ENCODE assay signal across 20 cellular contexts in genomic region chr3:192303235-192303634, GRCh38.
A peak's percentile ranks its signal among the peaks of the same experiment; 100 is the strongest.
DNase-seq lines count a peak whose midpoint lies in the region; ATAC-seq, FAIRE-seq and TF ChIP-seq lines count a peak whose summit lies in the region.
"Had no signal": no experiment of that assay in that cellular context is flagged by ENCODE, and none has a peak within 500 bp of the region (broad histone marks: within the 10 kb centered on the region; RNA-seq: fewer than 3 reads in every experiment).

No MANE protein-coding gene starts in this region.

- no peaks in the 10 kb centered on the region for H3K36me3 Mint-ChIP-seq in endothelial cell (ENCODE audit: low read depth, unreplicated experiment)
- H3K36me3 Mint-ChIP-seq: memory B cell; natural killer cell treated with Interleukin-12 subunit alpha and Interleukin-12 subunit beta and Interleukin-15 and Interleukin-18, amount 100 ng/mL, for 72 hours; stimulated activated effector memory CD8-positive, alpha-beta T cell treated with anti-CD3 and anti-CD28 coated beads, Interleukin-12 subunit alpha, Interleukin-12 subunit beta, amount 100 ng/mL, for 72 hours had no signal

- ATAC-seq in HG03280 (IDR thresholded peaks at IDR 0.05; ENCODE audit: unreplicated experiment): no peak
- ATAC-seq: natural killer cell treated with Interleukin-12 subunit alpha and Interleukin-12 subunit beta and Interleukin-15 and Interleukin-18, amount 100 ng/mL, for 72 hours; Panc1; stimulated activated effector memory CD8-positive, alpha-beta T cell treated with anti-CD3 and anti-CD28 coated beads, Interleukin-12 subunit alpha, Interleukin-12 subunit beta, amount 100 ng/mL, for 72 hours had no signal

- H3K9me3 Mint-ChIP-seq in endothelial cell (ENCODE audit: unreplicated experiment): no peaks in the 10 kb centered on the region
- H3K9me3 Mint-ChIP-seq: activated B cell treated with CpG ODN at 0.5 μM for 24 hours; activated T-helper 1 cell treated with anti-CD3 and anti-CD28 coated beads, Interleukin-12 subunit alpha, Interleukin-12 subunit beta, Interleukin-2, Interleukin-4 antibody, amounts not matched to agents 30 ng/mL and 10 ng/mL and 1 ng/mL, durations not matched to agents 14 hours and 24 hours and 36 hours; memory B cell; T-helper 1 cell treated with Interleukin-12 subunit alpha and Interleukin-12 subunit beta and Interleukin-4 antibody, amounts not matched to agents 30 μg/mL and 1 μg/mL, for 36 hours had no signal

- H3K36me3 ChIP-seq in A673 (ENCODE audit: insufficient read depth, low read length, poor library complexity, severe bottlenecking): no peaks in the 10 kb centered on the region
- H3K36me3 ChIP-seq: transverse colon had no signal

- TF ChIP-seq CTCF in A673 (conservative IDR thresholded peaks at IDR 0.05; ENCODE audit: low read depth, low read length): no peak
- no peak for TF ChIP-seq CTCF in D721Med (IDR thresholded peaks at IDR 0.05; ENCODE audit: insufficient read depth, missing control alignments)
- TF ChIP-seq CTCF in epithelial cell of esophagus (IDR thresholded peaks at IDR 0.05; ENCODE audit: insufficient read depth, low read depth, low read length, missing control alignments): no peak
- TF ChIP-seq CTCF in endothelial cell (IDR thresholded peaks at IDR 0.05; ENCODE audit: unreplicated experiment): no peak

- H3K9me3 ChIP-seq in A673 (ENCODE audit: low read depth, low read length, poor library complexity, severe bottlenecking): no peaks in the 10 kb centered on the region
- H3K9me3 ChIP-seq: transverse colon had no signal

- CTCF ChIA-PET in A673 (lab: Charles Lee): no interaction called here

- FAIRE-seq in D721Med (lab: Jason Lieb, UNC): peak; percentile 93

- peaks cover 1% of the 10 kb centered on the region for H3K27me3 Mint-ChIP-seq in endothelial cell (ENCODE audit: unreplicated experiment)
- H3K27me3 Mint-ChIP-seq: activated B cell treated with CpG ODN at 0.5 μM for 24 hours; natural killer cell treated with Interleukin-12 subunit alpha and Interleukin-12 subunit beta and Interleukin-15 and Interleukin-18, amount 100 ng/mL, for 72 hours had no signal

- no TSS peak for BruUV-seq in A673 (replicated peaks; lab: Mats Ljungman, UMichigan)

- H3K27ac Mint-ChIP-seq in endothelial cell (ENCODE audit: unreplicated experiment): no peak overlapping the region
- H3K27ac Mint-ChIP-seq: activated B cell treated with CpG ODN at 0.5 μM for 24 hours; activated T-helper 1 cell treated with anti-CD3 and anti-CD28 coated beads, Interleukin-12 subunit alpha, Interleukin-12 subunit beta, Interleukin-2, Interleukin-4 antibody, amounts not matched to agents 30 ng/mL and 10 ng/mL and 1 ng/mL, durations not matched to agents 14 hours and 24 hours and 36 hours; memory B cell; natural killer cell treated with Interleukin-12 subunit alpha and Interleukin-12 subunit beta and Interleukin-15 and Interleukin-18, amount 100 ng/mL, for 72 hours; stimulated activated effector memory CD8-positive, alpha-beta T cell treated with anti-CD3 and anti-CD28 coated beads, Interleukin-12 subunit alpha, Interleukin-12 subunit beta, amount 100 ng/mL, for 72 hours; T-helper 1 cell treated with Interleukin-12 subunit alpha and Interleukin-12 subunit beta and Interleukin-4 antibody, amounts not matched to agents 30 μg/mL and 1 μg/mL, for 36 hours had no signal

- POLR2A ChIA-PET in A673 (lab: Charles Lee; ENCODE audit: low non-redundant PET): no interaction called here

- H3K4me3 ChIP-seq in A673 (ENCODE audit: low read depth, low read length, poor library complexity, severe bottlenecking) (no peak overlapping the region), epithelial cell of esophagus (ENCODE audit: low read length) (no peak overlapping the region)
- H3K4me3 ChIP-seq: transverse colon had no signal

- H3K27me3 ChIP-seq in A673 (replicated peaks; ENCODE audit: insufficient read depth, low read depth, low read length, poor library complexity): no peaks in the 10 kb centered on the region
- H3K27me3 ChIP-seq: transverse colon had no signal

- intact Hi-C loops in A673 (cut with micrococcal nuclease; ENCODE audit: unreplicated experiment): no loop called here

- no peak overlapping the region for H3K27ac ChIP-seq in A673 (ENCODE audit: low read depth, low read length, poor library complexity, severe bottlenecking)
- H3K27ac ChIP-seq: transverse colon had no signal

- peak; percentile 8 for DNase-seq in A673 (ENCODE audit: low spot score)
- peak; percentile 19 for DNase-seq in D721Med (ENCODE audit: insufficient read length, low spot score)
- peak; percentile 82 to 91 for DNase-seq in NCI-H524 (lab: John Stamatoyannopoulos, UW)
- DNase-seq in epithelial cell of esophagus (ENCODE audit: low read depth): peak; percentile 4
- DNase-seq in activated CD4-positive, CD25-positive, alpha-beta regulatory T cell (lab: John Stamatoyannopoulos, UW): no peak
- DNase-seq in NCI-H1092 treated with DMSO at 0.1 percent for 48 hours (lab: John Stamatoyannopoulos, UW): no peak
- DNase-seq in endothelial cell (ENCODE audit: low spot score): no peak
- DNase-seq: activated B cell treated with CpG ODN at 0.5 μM for 24 hours, HCEC 1CT, KG1, NCI-H1092, NCI-H774, transverse colon had no signal

- no peaks in the 10 kb centered on the region for H3K4me1 ChIP-seq in A673 (ENCODE audit: insufficient read depth, low read length, poor library complexity, severe bottlenecking)
- H3K4me1 ChIP-seq: transverse colon had no signal

- no peaks in the 10 kb centered on the region for H3K4me1 Mint-ChIP-seq in endothelial cell (ENCODE audit: unreplicated experiment)
- H3K4me1 Mint-ChIP-seq: activated B cell treated with CpG ODN at 0.5 μM for 24 hours; memory B cell; stimulated activated effector memory CD8-positive, alpha-beta T cell treated with anti-CD3 and anti-CD28 coated beads, Interleukin-12 subunit alpha, Interleukin-12 subunit beta, amount 100 ng/mL, for 72 hours had no signal

- no peak overlapping the region for H3K4me3 Mint-ChIP-seq in endothelial cell (ENCODE audit: unreplicated experiment)
- H3K4me3 Mint-ChIP-seq: activated B cell treated with CpG ODN at 0.5 μM for 24 hours; activated T-helper 1 cell treated with anti-CD3 and anti-CD28 coated beads, Interleukin-12 subunit alpha, Interleukin-12 subunit beta, Interleukin-2, Interleukin-4 antibody, amounts not matched to agents 30 ng/mL and 10 ng/mL and 1 ng/mL, durations not matched to agents 14 hours and 24 hours and 36 hours; memory B cell; natural killer cell treated with Interleukin-12 subunit alpha and Interleukin-12 subunit beta and Interleukin-15 and Interleukin-18, amount 100 ng/mL, for 72 hours; stimulated activated effector memory CD8-positive, alpha-beta T cell treated with anti-CD3 and anti-CD28 coated beads, Interleukin-12 subunit alpha, Interleukin-12 subunit beta, amount 100 ng/mL, for 72 hours; T-helper 1 cell treated with Interleukin-12 subunit alpha and Interleukin-12 subunit beta and Interleukin-4 antibody, amounts not matched to agents 30 μg/mL and 1 μg/mL, for 36 hours had no signal

Comparison
In these comparisons a context has a peak if more than half of its experiments do, and no peak if none do; other contexts are left out.
1. DNase-seq: peak in A673 (single experiment), D721Med (single experiment), NCI-H524 (2 of 2) and epithelial cell of esophagus (single experiment); none in activated CD4-positive, CD25-positive, alpha-beta regulatory T cell (0 of 4), NCI-H1092 treated with DMSO at 0.1 percent for 48 hours (single experiment) and endothelial cell (single experiment).